ENCODE assay signal across 10 cellular contexts in genomic region chr14:88599761-88600439, GRCh38. TPM values are rescaled to one million over a fixed set of nuclear protein-coding genes. Genes with fewer than 3 reads are reported as not detected.
DNase-seq lines count a peak whose midpoint lies in the region; ATAC-seq, FAIRE-seq and TF ChIP-seq lines count a peak whose summit lies in the region.
"Had no signal": no experiment of that assay in that cellular context is flagged by ENCODE, and none has a peak within 500 bp of the region (broad histone marks: within the 10 kb centered on the region; RNA-seq: fewer than 3 reads in every experiment).

No MANE protein-coding gene starts in this region.

- H3K9me3 ChIP-seq in GM12878 (replicated peaks; ENCODE audit: control insufficient read depth, insufficient read depth, low read length): no peaks in the 10 kb centered on the region

- BruUV-seq in GM12878 (replicated peaks; lab: Mats Ljungman, UMichigan): no TSS peak

- 0% methylated on average over 10 of the region's 10 CpGs for WGBS in GM12878 (ENCODE audit: insufficient coverage, insufficient replicate concordance, low lambda C conversion rate, missing lambda C conversion rate)

- peak overlapping the region; percentile 95 for H3K4me2 ChIP-seq in GM12878 (ENCODE audit: control insufficient read depth, insufficient read depth)

- TF ChIP-seq RAD21 in GM12878 (IDR thresholded peaks at IDR 0.05; ENCODE audit: insufficient read depth, low read depth, low read length): 0 out of 2 replicates have a peak, but pooled peaks have one; percentile 3

- SMC1A ChIA-PET in GM12878 (lab: Charles Lee; ENCODE audit: uncharacterized antibody, unreplicated experiment): interaction anchor here (0.6 to 2.2 kb wide), 3 partner anchors 35 to 607 kb away, joined by 3 to 7 read pairs (median 4); no protein-coding TSS in a partner anchor

- H3K27me3 ChIP-seq in GM12878 (replicated peaks in 1 of 2; ENCODE audit: control insufficient read depth in 2 of 2, insufficient read depth in 2 of 2, low read length in 1 of 2): no peaks in the 10 kb centered on the region

- ATAC-seq in GM19455 (IDR thresholded peaks at IDR 0.05; ENCODE audit: unreplicated experiment) (peak; percentile 90), HG03108 (IDR thresholded peaks at IDR 0.05; ENCODE audit: unreplicated experiment) (peak; percentile 89), GM12878 (peak; percentile 94)

- POLR2A ChIA-PET in GM12878 (lab: Charles Lee): interaction anchor here (0.6 kb wide), 1 partner anchor 102 kb away, joined by 3 read pairs; no protein-coding TSS in a partner anchor

- no peak for FAIRE-seq in GM12878 (lab: Jason Lieb, UNC)
- FAIRE-seq: G401.6 had no signal

- H3K4me3 ChIP-seq in GM12878: peak overlapping the region; percentile 63

- CTCF ChIA-PET in GM12878 (lab: Yijun Ruan, JAX): interaction anchor here (1.1 to 1.2 kb wide), 2 partner anchors 37 to 68 kb away, joined by 3 to 4 read pairs; partner anchors contain the start of gene ZC3H14

- peak overlapping the region; percentile 71 for H3K9ac ChIP-seq in GM12878 (ENCODE audit: control insufficient read depth, insufficient read depth, low read length)

- no peaks in the 10 kb centered on the region; the same call in 1 of the 2 replicates for H4K20me1 ChIP-seq in GM12878 (ENCODE audit: control insufficient read depth, insufficient read depth)

- TF ChIP-seq EP300 in GM12878 (IDR thresholded peaks at IDR 0.05; ENCODE audit: borderline replicate concordance in 1 of 2, control insufficient read depth in 1 of 2, low read depth in 2 of 2, low read length in 2 of 2): peak; percentile 30 to 89; a peak in 3 of 4 replicates

- H2AFZ ChIP-seq in GM12878 (ENCODE audit: control insufficient read depth, low read depth, low read length): peak overlapping the region; percentile 84

- RAD21 ChIA-PET in GM12878 (lab: Charles Lee; ENCODE audit: unreplicated experiment): interaction anchor here (0.7 to 1.3 kb wide), 5 partner anchors 13 to 70 kb away, joined by 3 to 7 read pairs (median 3); no protein-coding TSS in a partner anchor

- intact Hi-C loops in GM12878 (cut with micrococcal nuclease; ENCODE audit: unreplicated experiment): no loop called here

- H3K27ac ChIP-seq in GM12878 (ENCODE audit: control insufficient read depth, insufficient read depth): peak overlapping the region; percentile 93

- in situ Hi-C loops in GM12878 (cut with MboI): no loop called here

- no peaks in the 10 kb centered on the region for H3K79me2 ChIP-seq in GM12878 (ENCODE audit: control insufficient read depth, insufficient read depth, low read length)

- peak; percentile 77 for DNase-seq in GM12878 (ENCODE audit: low read depth, low spot score)
- no peak for DNase-seq in anterior cingulate cortex (lab: John Stamatoyannopoulos, UW)
- DNase-seq in DMS153 treated with DMSO at 0.1 percent for 48 hours (lab: John Stamatoyannopoulos, UW; ENCODE audit: unreplicated experiment): no peak
- no peak for DNase-seq in NCI-H1092 treated with DMSO at 0.1 percent for 48 hours (lab: John Stamatoyannopoulos, UW)
- DNase-seq in middle frontal gyrus (ENCODE audit: extremely low spot score, low spot score): no peak
- DNase-seq: activated effector memory CD4-positive, alpha-beta T cell treated with anti-CD3 and anti-CD28 coated beads, Interleukin-2, amount 50 U/mL, for 16 hours had no signal

- TF ChIP-seq CTCF in GM12873 (IDR thresholded peaks at IDR 0.05; ENCODE audit: insufficient read depth, low read depth, low read length, missing control alignments) (peak; percentile 12), GM12878 (IDR thresholded peaks at IDR 0.05 in 2 of 3, conservative IDR thresholded peaks at IDR 0.05 in 1 of 3; ENCODE audit: control insufficient read depth in 2 of 3, extremely low read depth in 1 of 3, insufficient read depth in 1 of 3, low read depth in 3 of 3, low read length in 3 of 3) (no peak)

- H3K36me3 ChIP-seq in GM12878 (ENCODE audit: control insufficient read depth in 2 of 2, insufficient read depth in 2 of 2, low read length in 1 of 2): peaks cover 8 to 11% of the 10 kb centered on the region in 2 experiments; a peak in 3 of 4 replicates

- no peak; the same call in 1 of the 2 replicates for TF ChIP-seq POLR2A in GM12878 (IDR thresholded peaks at IDR 0.05; ENCODE audit: low read depth, low read length)

- H3K4me1 ChIP-seq in GM12878 (ENCODE audit: control insufficient read depth, insufficient read depth, low read length): peaks cover 28% of the 10 kb centered on the region

TF ChIP-seq in GM12878, 131 proteins besides CTCF, POLR2A, EP300 and RAD21 (continues in another document):
- TF ChIP-seq CHD1 (IDR thresholded peaks at IDR 0.05; ENCODE audit: low read depth, low read length) (no peak), NFXL1 (IDR thresholded peaks at IDR 0.05; ENCODE audit: borderline replicate concordance) (no peak), CHD2 (IDR thresholded peaks at IDR 0.05; ENCODE audit: borderline replicate concordance, low read depth, low read length) (no peak), LARP7 (IDR thresholded peaks at IDR 0.05) (no peak; the same call in 1 of the 2 replicates), STAT1 (conservative IDR thresholded peaks at IDR 0.05) (no peak), POLR2AphosphoS5 (IDR thresholded peaks at IDR 0.05; ENCODE audit: low read length) (no peak), CREB1 (IDR thresholded peaks at IDR 0.05; ENCODE audit: low read depth) (0 out of 2 replicates have a peak, but pooled peaks have one; percentile 23)
- TF ChIP-seq, protein P1, sequence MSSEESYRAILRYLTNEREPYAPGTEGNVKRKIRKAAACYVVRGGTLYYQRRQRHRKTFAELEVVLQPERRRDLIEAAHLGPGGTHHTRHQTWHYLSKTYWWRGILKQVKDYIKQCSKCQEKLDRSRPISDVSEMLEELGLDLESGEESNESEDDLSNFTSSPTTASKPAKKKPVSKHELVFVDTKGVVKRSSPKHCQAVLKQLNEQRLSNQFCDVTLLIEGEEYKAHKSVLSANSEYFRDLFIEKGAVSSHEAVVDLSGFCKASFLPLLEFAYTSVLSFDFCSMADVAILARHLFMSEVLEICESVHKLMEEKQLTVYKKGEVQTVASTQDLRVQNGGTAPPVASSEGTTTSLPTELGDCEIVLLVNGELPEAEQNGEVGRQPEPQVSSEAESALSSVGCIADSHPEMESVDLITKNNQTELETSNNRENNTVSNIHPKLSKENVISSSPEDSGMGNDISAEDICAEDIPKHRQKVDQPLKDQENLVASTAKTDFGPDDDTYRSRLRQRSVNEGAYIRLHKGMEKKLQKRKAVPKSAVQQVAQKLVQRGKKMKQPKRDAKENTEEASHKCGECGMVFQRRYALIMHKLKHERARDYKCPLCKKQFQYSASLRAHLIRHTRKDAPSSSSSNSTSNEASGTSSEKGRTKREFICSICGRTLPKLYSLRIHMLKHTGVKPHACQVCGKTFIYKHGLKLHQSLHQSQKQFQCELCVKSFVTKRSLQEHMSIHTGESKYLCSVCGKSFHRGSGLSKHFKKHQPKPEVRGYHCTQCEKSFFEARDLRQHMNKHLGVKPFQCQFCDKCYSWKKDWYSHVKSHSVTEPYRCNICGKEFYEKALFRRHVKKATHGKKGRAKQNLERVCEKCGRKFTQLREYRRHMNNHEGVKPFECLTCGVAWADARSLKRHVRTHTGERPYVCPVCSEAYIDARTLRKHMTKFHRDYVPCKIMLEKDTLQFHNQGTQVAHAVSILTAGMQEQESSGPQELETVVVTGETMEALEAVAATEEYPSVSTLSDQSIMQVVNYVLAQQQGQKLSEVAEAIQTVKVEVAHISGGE (CRISPR knock-in tag; IDR thresholded peaks at IDR 0.05): no peak

RNA-seq across cellular contexts. Expression of gene ZC3H14, which starts 37.1 kb away (rescaled TPM):
- total RNA-seq in GM12878 (2013; cell fraction: nucleolus; rRNA removed): 90.7 and 104 TPM in 2 replicates
- 42.7 and 55.0 TPM in 2 replicates for total RNA-seq in GM12878 (2014; rRNA removed)
- total RNA-seq in GM12878 (2014; rRNA removed; fragmentation: Illumina TruSeq; extraction: Trizol): 46.5 and 56.1 TPM in 2 replicates
- total RNA-seq in GM12878 (2021): 37.6 and 41.2 TPM in 2 replicates
- 36.6 TPM for polyA plus RNA-seq in GM12878 (2011; ENCODE audit: low read depth)
- polyA plus RNA-seq in GM12878 (2011; rRNA removed): 97.1 and 99.1 TPM in 2 replicates
- 69.8 and 84.5 TPM in 2 replicates for polyA plus RNA-seq in GM12878 (2011; cell fraction: cytosol; rRNA removed)
- polyA plus RNA-seq in GM12878 (2011; cell fraction: nucleus; rRNA removed): 93.9 and 98.5 TPM in 2 replicates
- 24.0 and 31.0 TPM in 2 replicates for polyA plus RNA-seq in GM12878 (2012)
- 63.0 and 76.4 TPM in 2 replicates for polyA plus RNA-seq in GM12878 (2014; fragmentation: Illumina TruSeq; extraction: Trizol)
- polyA plus RNA-seq in GM12878 (2014; fragmentation: Nextera tagmentation; extraction: Ambion mirVana): 10 to 100 TPM; 17.9 to 19.7 TPM
- polyA plus RNA-seq in GM12878 (2014; rRNA removed): 27.0 and 34.5 TPM in 2 replicates
- 10 to 100 TPM; 52.4 to 55.0 TPM for polyA plus RNA-seq in GM12878 (2016; fragmentation: Nextera tagmentation; extraction: Ambion mirVana)
- 96.1 and 169 TPM in 2 replicates for polyA minus RNA-seq in GM12878 (2011; rRNA and poly(A)+ RNA removed)
- polyA minus RNA-seq in GM12878 (2011; cell fraction: cytosol; rRNA and poly(A)+ RNA removed): 36.9 and 39.0 TPM in 2 replicates
- polyA minus RNA-seq in GM12878 (2011; cell fraction: nucleus; rRNA and poly(A)+ RNA removed): 18.7 and 26.8 TPM in 2 replicates

RNA-seq across cellular contexts. Expression of gene PTPN21, which starts 45.1 kb away (rescaled TPM):
- total RNA-seq in GM12878 (2013; cell fraction: nucleolus; rRNA removed): not detected in 2 replicates
- total RNA-seq in GM12878 (2014; rRNA removed) (0.05 and 0.06 TPM in 2 replicates), GM12878 (2014; rRNA removed; fragmentation: Illumina TruSeq; extraction: Trizol) (0.04 TPM in 1 of 2 replicates, not detected in the other), GM12878 (2021) (0.08 and 0.23 TPM in 2 replicates)
- 0.04 TPM for polyA plus RNA-seq in GM12878 (2011; ENCODE audit: low read depth)
- polyA plus RNA-seq in GM12878 (2011; rRNA removed) (0.01 TPM in 1 of 2 replicates, not detected in the other), GM12878 (2014; fragmentation: Illumina TruSeq; extraction: Trizol) (0.03 TPM in 2 replicates), GM12878 (2014; fragmentation: Nextera tagmentation; extraction: Ambion mirVana) (not detected), GM12878 (2014; rRNA removed) (0.04 and 0.33 TPM in 2 replicates), GM12878 (2016; fragmentation: Nextera tagmentation; extraction: Ambion mirVana) (under 1 TPM in 1 of 2 experiments, not detected in 1; 0.11 TPM)
- 0.01 and 0.05 TPM in 2 replicates for polyA plus RNA-seq in GM12878 (2011; cell fraction: cytosol; rRNA removed)
- polyA plus RNA-seq in GM12878 (2011; cell fraction: nucleus; rRNA removed): 0.04 and 0.16 TPM in 2 replicates
- polyA plus RNA-seq in GM12878 (2012): 0.11 and 0.15 TPM in 2 replicates
- 0.15 TPM in 1 of 2 replicates, not detected in the other for polyA minus RNA-seq in GM12878 (2011; rRNA and poly(A)+ RNA removed)
- not detected in 2 replicates for polyA minus RNA-seq in GM12878 (2011; cell fraction: cytosol; rRNA and poly(A)+ RNA removed)
- 0.12 TPM in 1 of 2 replicates, not detected in the other for polyA minus RNA-seq in GM12878 (2011; cell fraction: nucleus; rRNA and poly(A)+ RNA removed)
